2 cellular contexts compared by ENCODE assay signal in the genomic region with DNA sequence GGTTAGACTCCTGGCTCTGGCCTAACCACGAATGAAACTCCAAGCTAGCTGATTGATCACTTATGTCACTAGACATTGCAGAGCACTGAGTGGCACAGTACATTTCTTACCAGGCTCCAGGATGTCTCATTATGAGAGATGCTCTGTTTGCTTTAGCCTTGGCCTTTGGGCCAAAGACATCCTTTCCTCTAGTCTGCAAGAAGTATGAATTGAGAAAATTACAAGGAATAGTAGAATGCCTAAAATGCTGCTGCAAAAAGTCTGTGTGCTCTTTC.
TF ChIP-seq lines count a peak whose summit lies in the region.

No MANE protein-coding gene starts in this region.

TF ChIP-seq in IMR-90, 13 proteins besides CTCF, POLR2A, EP300 and RAD21:
- TF ChIP-seq NFE2L2 (IDR thresholded peaks at IDR 0.05; ENCODE audit: low read depth, low read length) (no peak), MAFK (IDR thresholded peaks at IDR 0.05; ENCODE audit: low read depth, low read length) (no peak), USF2 (IDR thresholded peaks at IDR 0.05; ENCODE audit: low read depth, low read length) (no peak), SMC3 (IDR thresholded peaks at IDR 0.05; ENCODE audit: low read depth, low read length) (no peak), CEBPB (IDR thresholded peaks at IDR 0.05; ENCODE audit: low read depth, low read length) (no peak), MXI1 (IDR thresholded peaks at IDR 0.05; ENCODE audit: borderline replicate concordance, low read depth, low read length) (no peak), CHD1 (IDR thresholded peaks at IDR 0.05; ENCODE audit: low read depth, low read length) (no peak), RFX5 (IDR thresholded peaks at IDR 0.05; ENCODE audit: low read depth, low read length) (no peak), FOS (IDR thresholded peaks at IDR 0.05; ENCODE audit: low read depth, low read length) (no peak), BHLHE40 (IDR thresholded peaks at IDR 0.05; ENCODE audit: low read depth, low read length) (no peak), MAZ (IDR thresholded peaks at IDR 0.05; ENCODE audit: borderline replicate concordance, low read depth, low read length) (no peak), RCOR1 (IDR thresholded peaks at IDR 0.05; ENCODE audit: insufficient replicate concordance, low read length) (no peak)
- TF ChIP-seq, protein P1, sequence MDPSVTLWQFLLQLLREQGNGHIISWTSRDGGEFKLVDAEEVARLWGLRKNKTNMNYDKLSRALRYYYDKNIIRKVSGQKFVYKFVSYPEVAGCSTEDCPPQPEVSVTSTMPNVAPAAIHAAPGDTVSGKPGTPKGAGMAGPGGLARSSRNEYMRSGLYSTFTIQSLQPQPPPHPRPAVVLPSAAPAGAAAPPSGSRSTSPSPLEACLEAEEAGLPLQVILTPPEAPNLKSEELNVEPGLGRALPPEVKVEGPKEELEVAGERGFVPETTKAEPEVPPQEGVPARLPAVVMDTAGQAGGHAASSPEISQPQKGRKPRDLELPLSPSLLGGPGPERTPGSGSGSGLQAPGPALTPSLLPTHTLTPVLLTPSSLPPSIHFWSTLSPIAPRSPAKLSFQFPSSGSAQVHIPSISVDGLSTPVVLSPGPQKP (IDR thresholded peaks at IDR 0.05; ENCODE audit: borderline replicate concordance, low read depth, low read length) = no peak

TF ChIP-seq in HepG2, 621 proteins besides CTCF, POLR2A, EP300 and RAD21:
- TF ChIP-seq ZNF441 (CRISPR knock-in tag; IDR thresholded peaks at IDR 0.05; ENCODE audit: borderline replicate concordance) (no peak), ZFX (CRISPR knock-in tag; IDR thresholded peaks at IDR 0.05; ENCODE audit: low read depth) (no peak), ZZZ3 (CRISPR knock-in tag; IDR thresholded peaks at IDR 0.05; ENCODE audit: borderline replicate concordance) (no peak), ZEB1 (IDR thresholded peaks at IDR 0.05; ENCODE audit: insufficient replicate concordance, low read depth) (no peak), ZBTB1 (CRISPR knock-in tag; IDR thresholded peaks at IDR 0.05; ENCODE audit: borderline replicate concordance) (no peak), KDM6A (CRISPR knock-in tag; IDR thresholded peaks at IDR 0.05; ENCODE audit: low read depth) (no peak), GFI1 (CRISPR knock-in tag; IDR thresholded peaks at IDR 0.05; ENCODE audit: borderline replicate concordance) (no peak), ZKSCAN1 (IDR thresholded peaks at IDR 0.05; ENCODE audit: low read length) (no peak), DPF2 (CRISPR knock-in tag; IDR thresholded peaks at IDR 0.05; ENCODE audit: borderline replicate concordance, low read depth) (no peak), ZNF850 (CRISPR knock-in tag; conservative IDR thresholded peaks at IDR 0.05) (no peak), ZNF296 (CRISPR knock-in tag; conservative IDR thresholded peaks at IDR 0.05) (no peak)
